ENCODE assay signal across 10 cellular contexts in genomic region chr19:3046621-3047306, GRCh38. TPM values are rescaled to one million over a fixed set of nuclear protein-coding genes. Genes with fewer than 3 reads are reported as not detected.
DNase-seq lines count a peak whose midpoint lies in the region; ATAC-seq and TF ChIP-seq lines count a peak whose summit lies in the region.
"Had no signal": no experiment of that assay in that cellular context is flagged by ENCODE, and none has a peak within 500 bp of the region (broad histone marks: within the 10 kb centered on the region; RNA-seq: fewer than 3 reads in every experiment).

No MANE protein-coding gene starts in this region.

- no peaks in the 10 kb centered on the region for H3K4me1 ChIP-seq in Caco-2
- H3K4me1 ChIP-seq in endodermal cell (ENCODE audit: control insufficient read depth, insufficient read depth, low read length): peaks cover 2% of the 10 kb centered on the region
- H3K4me1 ChIP-seq in Karpas-422 (ENCODE audit: low read length): peaks cover 7% of the 10 kb centered on the region

- H3K27ac ChIP-seq in endodermal cell (ENCODE audit: low read depth, low read length) (no peak overlapping the region), Karpas-422 (ENCODE audit: low read length) (no peak overlapping the region)
- H3K27ac ChIP-seq: neutrophil had no signal

- no peaks in the 10 kb centered on the region for H3K79me2 ChIP-seq in Karpas-422 (ENCODE audit: low read length)

- peak overlapping the region; percentile 73 for H3K4me3 Mint-ChIP-seq in Caco-2 (ENCODE audit: unreplicated experiment)
- no peak overlapping the region for H3K4me3 Mint-ChIP-seq in endodermal cell

- H2AFZ ChIP-seq in Karpas-422 (ENCODE audit: low read length): no peak overlapping the region

- WGBS in endodermal cell (ENCODE audit: insufficient coverage in 1 of 2, insufficient read length in 1 of 2), 2 experiments: 2% methylated on average over 26 of the region's 33 CpGs; no CpG with 5 or more reads in 1 of the 2 experiments

- H3K27me3 Mint-ChIP-seq in Caco-2 (ENCODE audit: insufficient read depth, unreplicated experiment): no peaks in the 10 kb centered on the region
- H3K27me3 Mint-ChIP-seq in endodermal cell (ENCODE audit: insufficient read depth): peaks cover 3% of the 10 kb centered on the region

- H3K36me3 ChIP-seq in Caco-2 (ENCODE audit: control insufficient read depth, insufficient read depth, low read length) (no peaks in the 10 kb centered on the region), endodermal cell (ENCODE audit: control insufficient read depth, insufficient read depth, low read length) (no peaks in the 10 kb centered on the region), Karpas-422 (ENCODE audit: insufficient read depth, low read length) (no peaks in the 10 kb centered on the region)
- H3K36me3 ChIP-seq: neutrophil had no signal

- CTCF ChIA-PET in Caco-2 (lab: Charles Lee): no interaction called here

- no peaks in the 10 kb centered on the region for H3K9me2 ChIP-seq in Karpas-422 (replicated peaks; ENCODE audit: insufficient read depth, low read length)

- POLR2A ChIA-PET in Caco-2 (lab: Charles Lee): no interaction called here

- no peak overlapping the region for H3K4me2 ChIP-seq in Karpas-422 (ENCODE audit: low read depth, low read length, poor library complexity, severe bottlenecking)

- H3K27me3 ChIP-seq in Caco-2 (replicated peaks; ENCODE audit: control insufficient read depth, insufficient read depth, low read length) (no peaks in the 10 kb centered on the region), endodermal cell (ENCODE audit: control insufficient read depth, insufficient read depth, low read length, poor library complexity, severe bottlenecking) (no peaks in the 10 kb centered on the region), Karpas-422 (ENCODE audit: low read length) (no peaks in the 10 kb centered on the region)

- no peaks in the 10 kb centered on the region for H3K4me1 Mint-ChIP-seq in Caco-2 (ENCODE audit: low read depth, unreplicated experiment)
- peaks cover 12% of the 10 kb centered on the region for H3K4me1 Mint-ChIP-seq in endodermal cell

- no peaks in the 10 kb centered on the region for H3K9me3 Mint-ChIP-seq in Caco-2 (ENCODE audit: unreplicated experiment)
- H3K9me3 Mint-ChIP-seq in endodermal cell: no peaks in the 10 kb centered on the region

- BruUV-seq in Caco-2 (replicated peaks; lab: Mats Ljungman, UMichigan): no TSS peak

- peak; percentile 22 for ATAC-seq in omental fat pad (ENCODE audit: low FRiP score)
- ATAC-seq in GM19328 (IDR thresholded peaks at IDR 0.05; ENCODE audit: unreplicated experiment): no peak

- no peaks in the 10 kb centered on the region; the same call in 1 of the 2 replicates for H4K20me1 ChIP-seq in Karpas-422 (ENCODE audit: insufficient read depth, low read depth, low read length)

- H3K4me3 ChIP-seq in Caco-2 (ENCODE audit: low read depth, low read length): no peak overlapping the region; the same call in 1 of the 2 replicates
- no peak overlapping the region for H3K4me3 ChIP-seq in endodermal cell (ENCODE audit: low read length)
- no peak overlapping the region for H3K4me3 ChIP-seq in Karpas-422 (ENCODE audit: low read length)

- no peak for TF ChIP-seq CTCF in Caco-2 (IDR thresholded peaks at IDR 0.05; ENCODE audit: insufficient read depth in 1 of 2, low read depth in 1 of 2, low read length in 1 of 2, severe bottlenecking in 1 of 2, unreplicated experiment in 1 of 2)
- no peak for TF ChIP-seq CTCF in endodermal cell (conservative IDR thresholded peaks at IDR 0.05)
- no peak for TF ChIP-seq CTCF in omental fat pad (IDR thresholded peaks at IDR 0.05)

- H3K9ac ChIP-seq in endodermal cell (ENCODE audit: extremely low read depth, low read length, poor library complexity, severe bottlenecking): no peak overlapping the region
- no peak overlapping the region for H3K9ac ChIP-seq in Karpas-422 (ENCODE audit: low read length)

- H3K27ac Mint-ChIP-seq in Caco-2 (ENCODE audit: unreplicated experiment): no peak overlapping the region
- no peak overlapping the region for H3K27ac Mint-ChIP-seq in endodermal cell

- no peak for DNase-seq in Caco-2
- peak; percentile 84 for DNase-seq in NCI-H2171 (lab: John Stamatoyannopoulos, UW)
- DNase-seq in endodermal cell: peak; percentile 91
- DNase-seq in omental fat pad (ENCODE audit: low spot score): no peak
- DNase-seq in Karpas-422: no peak
- no peak for DNase-seq in HT-29 (ENCODE audit: low spot score)
- no peak for DNase-seq in AG08395 (ENCODE audit: low spot score)

- H3K9me3 ChIP-seq in Caco-2: no peaks in the 10 kb centered on the region
- H3K9me3 ChIP-seq in endodermal cell (ENCODE audit: control insufficient read depth, low read length): no peaks in the 10 kb centered on the region
- H3K9me3 ChIP-seq in Karpas-422 (ENCODE audit: low read length): no peaks in the 10 kb centered on the region
- H3K9me3 ChIP-seq: neutrophil had no signal

- intact Hi-C loops in Caco-2 (cut with micrococcal nuclease; ENCODE audit: unreplicated experiment): no loop called here

- H3K36me3 Mint-ChIP-seq in Caco-2 (ENCODE audit: insufficient read depth, unreplicated experiment) (no peaks in the 10 kb centered on the region), endodermal cell (ENCODE audit: low read depth) (no peaks in the 10 kb centered on the region)

RNA-seq across cellular contexts. Expression of gene TLE5, which starts 15.5 kb away (rescaled TPM):
- total RNA-seq in Caco-2 (2022) (132 and 144 TPM in 2 replicates), endodermal cell (100 to 1,000 TPM; 488 to 575 TPM), omental fat pad (100 to 1,000 TPM; 226 to 340 (median 261) TPM)
- polyA plus RNA-seq in endodermal cell (2013, experiment 1 of 2): 171 TPM
- polyA plus RNA-seq in endodermal cell (2013, experiment 2 of 2): 199 TPM
- total RNA-seq in Karpas-422 (2014; rRNA removed; shearing (Covaris generic); ENCODE audit: low replicate concordance): 146 and 233 TPM in 2 replicates
- total RNA-seq in HT-29 (2014; rRNA removed; shearing (Covaris generic)): 356 and 359 TPM in 2 replicates

RNA-seq across cellular contexts. Expression of gene TLE2, which starts 17.7 kb away (rescaled TPM):
- total RNA-seq in Caco-2 (2022) (29.2 and 31.3 TPM in 2 replicates), endodermal cell (10 to 100 TPM; 75.0 to 80.3 TPM), omental fat pad (10 to 100 TPM; 19.3 to 39.8 (median 31.0) TPM)
- polyA plus RNA-seq in endodermal cell (2013, experiment 1 of 2): 8.9 TPM
- 10.2 TPM for polyA plus RNA-seq in endodermal cell (2013, experiment 2 of 2)
- total RNA-seq in Karpas-422 (2014; rRNA removed; shearing (Covaris generic); ENCODE audit: low replicate concordance): not detected in 2 replicates
- 0.08 and 1.1 TPM in 2 replicates for total RNA-seq in HT-29 (2014; rRNA removed; shearing (Covaris generic))
- total RNA-seq: M059J had no signal

RNA-seq across cellular contexts. Expression of gene GNA11, which starts 47.4 kb away (rescaled TPM):
- total RNA-seq in Caco-2 (2022) (50.0 and 50.7 TPM in 2 replicates), endodermal cell (10 to 100 TPM; 26.5 to 29.0 TPM), omental fat pad (10 to 100 TPM; 36.9 to 58.2 (median 43.5) TPM)
- polyA plus RNA-seq in endodermal cell (2013, experiment 1 of 2): 21.8 TPM
- polyA plus RNA-seq in endodermal cell (2013, experiment 2 of 2): 17.4 TPM
- total RNA-seq in Karpas-422 (2014; rRNA removed; shearing (Covaris generic); ENCODE audit: low replicate concordance): 0.58 and 2.6 TPM in 2 replicates
- total RNA-seq in HT-29 (2014; rRNA removed; shearing (Covaris generic)): 54.1 and 68.2 TPM in 2 replicates

Comparison
In these comparisons a context has a peak if more than half of its experiments do, and no peak if none do; other contexts are left out.
1. DNase-seq: peak in NCI-H2171 (single experiment) and endodermal cell (single experiment); none in Caco-2 (0 of 2), omental fat pad (single experiment), Karpas-422 (single experiment), HT-29 (single experiment) and AG08395 (single experiment).